1 cellular context compared by ENCODE assay signal in genomic region chr15:31358957-31359721, GRCh38.
TF ChIP-seq lines count a peak whose summit lies in the region.

No MANE protein-coding gene starts in this region.

TF ChIP-seq in SK-N-SH, 30 proteins besides CTCF, POLR2A, EP300 and RAD21:
- TF ChIP-seq JUND (IDR thresholded peaks at IDR 0.05) (no peak), SMC3 (IDR thresholded peaks at IDR 0.05; ENCODE audit: low read depth, low read length) (no peak), FOSL2 (IDR thresholded peaks at IDR 0.05; ENCODE audit: borderline replicate concordance, low read depth) (no peak), MAX (IDR thresholded peaks at IDR 0.05; ENCODE audit: low read depth) (no peak), REST (IDR thresholded peaks at IDR 0.05; ENCODE audit: low read depth, low read length) (no peak), POLR2AphosphoS5 (IDR thresholded peaks at IDR 0.05; ENCODE audit: low read depth, low read length) (no peak), YY1 (IDR thresholded peaks at IDR 0.05; ENCODE audit: low read depth) (no peak), MXI1 (IDR thresholded peaks at IDR 0.05; ENCODE audit: low read depth, low read length) (no peak), NRF1 (IDR thresholded peaks at IDR 0.05; ENCODE audit: low read depth, low read length) (no peak), MEF2A (IDR thresholded peaks at IDR 0.05; ENCODE audit: borderline replicate concordance, low read depth) (no peak), RCOR1 (IDR thresholded peaks at IDR 0.05; ENCODE audit: low read length) (no peak), FOXM1 (IDR thresholded peaks at IDR 0.05; ENCODE audit: low read depth) (no peak), ELF1 (IDR thresholded peaks at IDR 0.05) (no peak), TEAD4 (IDR thresholded peaks at IDR 0.05; ENCODE audit: borderline replicate concordance, insufficient read depth) (no peak), PBX3 (IDR thresholded peaks at IDR 0.05) (no peak), CHD2 (IDR thresholded peaks at IDR 0.05; ENCODE audit: low read length, partially characterized antibody) (no peak), GATA2 (CRISPR knock-in tag; IDR thresholded peaks at IDR 0.05) (no peak), TCF12 (IDR thresholded peaks at IDR 0.05) (no peak), GABPA (IDR thresholded peaks at IDR 0.05; ENCODE audit: low read depth) (no peak), ZBTB33 (IDR thresholded peaks at IDR 0.05; ENCODE audit: borderline replicate concordance, low read depth) (no peak)
